In the genomic region with DNA sequence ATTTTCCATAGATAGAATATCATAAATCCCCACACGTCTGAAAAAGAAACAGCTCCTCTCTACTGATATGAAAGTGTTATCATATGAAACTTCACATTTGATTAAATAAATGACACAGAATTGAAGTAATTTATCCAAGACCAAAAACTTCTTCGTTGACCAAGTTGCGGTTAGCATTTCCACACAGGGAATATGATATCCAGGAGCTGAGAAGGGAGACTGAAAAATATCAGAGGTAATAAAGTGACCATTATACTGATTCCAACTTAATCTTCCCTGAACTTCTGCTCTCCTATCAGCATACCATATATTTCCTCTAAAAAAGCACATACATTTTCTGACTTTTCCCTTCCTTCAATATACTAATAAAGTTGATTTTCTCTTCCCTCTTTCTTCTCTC, we compare ENCODE assay signal across 9 cellular contexts.
"Had no signal": no experiment of that assay in that cellular context is flagged by ENCODE, and none has a peak within 500 bp of the region (broad histone marks: within the 10 kb centered on the region; RNA-seq: fewer than 3 reads in every experiment).

No MANE protein-coding gene starts in this region.

- H3K27ac ChIP-seq: GM23248 had no signal

- H3K4me2 ChIP-seq: GM23338 had no signal

- H3K9me3 ChIP-seq: HAP-1 had no signal

- H3K36me3 ChIP-seq: HAP-1 had no signal

- H2AFZ ChIP-seq: GM23248, GM23338 had no signal

- H3K9me3 Mint-ChIP-seq: GM23338, H9, HFFc6 had no signal

- H3K4me3 Mint-ChIP-seq: GM23338, H9, HFFc6 had no signal

- H3K27ac Mint-ChIP-seq: GM23338, H9, HFFc6 had no signal

- H3K4me1 ChIP-seq: HAP-1 had no signal

- H3K4me3 ChIP-seq: GM23248, GM23338, HAP-1 had no signal

- ATAC-seq: GM23338, HCT116 had no signal

- DNase-seq: GM23248, GOT3, H7, H9, HCEC 1CT, HFFc6 had no signal

- H3K9ac ChIP-seq: GM23248 had no signal
